Comparison of ENCODE assay signal across 8 cellular contexts in genomic region chr14:80491131-80491530, GRCh38.
A peak's percentile ranks its signal among the peaks of the same experiment; 100 is the strongest.
DNase-seq lines count a peak whose midpoint lies in the region; ATAC-seq and TF ChIP-seq lines count a peak whose summit lies in the region.

No MANE protein-coding gene starts in this region.

- DNase-seq in SJCRH30: peak; percentile 85 to 90
- DNase-seq in left lung: no peak
- no peak for DNase-seq in OCI-M1 (lab: John Stamatoyannopoulos, UW)
- DNase-seq in CD4-positive, alpha-beta memory T cell: no peak
- DNase-seq in breast epithelium (ENCODE audit: low spot score in 2 of 2): no peak
- DNase-seq in erythroblast (lab: John Stamatoyannopoulos, UW): no peak

- H3K4me1 ChIP-seq in SJCRH30: peaks cover 20% of the 10 kb centered on the region
- no peaks in the 10 kb centered on the region for H3K4me1 ChIP-seq in left lung
- no peaks in the 10 kb centered on the region for H3K4me1 ChIP-seq in CD4-positive, alpha-beta memory T cell (ENCODE audit: insufficient read depth, low read length)
- H3K4me1 ChIP-seq in breast epithelium: no peaks in the 10 kb centered on the region

- ATAC-seq in GM18520 (IDR thresholded peaks at IDR 0.05; ENCODE audit: unreplicated experiment): peak; percentile 91
- ATAC-seq in HG02759 (IDR thresholded peaks at IDR 0.05; ENCODE audit: unreplicated experiment): peak; percentile 98
- peak; percentile 23 for ATAC-seq in left lung

- peaks cover 0 to 6% (median 2%) of the 10 kb centered on the region in 4 donors for H3K4me1 Mint-ChIP-seq in CD4-positive, alpha-beta memory T cell

- POLR2A ChIA-PET in CD4-positive, alpha-beta memory T cell (lab: Charles Lee; ENCODE audit: partially characterized antibody): no interaction called here

- CTCF ChIA-PET in CD4-positive, alpha-beta memory T cell (lab: Charles Lee; ENCODE audit: partially characterized antibody): no interaction called here

- H3K27ac Mint-ChIP-seq in CD4-positive, alpha-beta memory T cell: no peak overlapping the region

- peaks cover under 1 to 2% of the 10 kb centered on the region in 2 donors for H3K36me3 Mint-ChIP-seq in CD4-positive, alpha-beta memory T cell

- peak overlapping the region; percentile 79 for H3K27ac ChIP-seq in SJCRH30
- H3K27ac ChIP-seq in left lung: no peak overlapping the region
- no peak overlapping the region for H3K27ac ChIP-seq in CD4-positive, alpha-beta memory T cell (ENCODE audit: low read depth, low read length)
- H3K27ac ChIP-seq in breast epithelium: no peak overlapping the region

- H3K4me3 Mint-ChIP-seq in CD4-positive, alpha-beta memory T cell: no peak overlapping the region

- no peaks in the 10 kb centered on the region for H3K27me3 Mint-ChIP-seq in CD4-positive, alpha-beta memory T cell

- peaks cover 0 to 1% (median 0%) of the 10 kb centered on the region in 8 donors for H3K9me3 Mint-ChIP-seq in CD4-positive, alpha-beta memory T cell

- H3K4me3 ChIP-seq in SJCRH30 (no peak overlapping the region), left lung (no peak overlapping the region), breast epithelium (no peak overlapping the region)
- H3K4me3 ChIP-seq in CD4-positive, alpha-beta memory T cell (ENCODE audit: low read length in 2 of 2): no peak overlapping the region

- intact Hi-C loops in left lung (cut with DNase I) (no loop called here), breast epithelium (cut with DNase I; ENCODE audit: low total_unique reads) (no loop called here)
- intact Hi-C loops in CD4-positive, alpha-beta memory T cell (cut with micrococcal nuclease): no loop called here

- TF ChIP-seq POLR2A in breast epithelium (IDR thresholded peaks at IDR 0.05) (no peak), erythroblast (IDR thresholded peaks at IDR 0.05; ENCODE audit: low read length) (no peak)

- no peaks in the 10 kb centered on the region for H3K36me3 ChIP-seq in SJCRH30
- no peaks in the 10 kb centered on the region for H3K36me3 ChIP-seq in left lung
- no peaks in the 10 kb centered on the region for H3K36me3 ChIP-seq in CD4-positive, alpha-beta memory T cell (ENCODE audit: insufficient read depth, low read length)
- no peaks in the 10 kb centered on the region for H3K36me3 ChIP-seq in breast epithelium

- no peak for TF ChIP-seq CTCF in left lung (IDR thresholded peaks at IDR 0.05)
- no peak for TF ChIP-seq CTCF in breast epithelium (IDR thresholded peaks at IDR 0.05)

- H3K27me3 ChIP-seq in SJCRH30: no peaks in the 10 kb centered on the region
- no peaks in the 10 kb centered on the region for H3K27me3 ChIP-seq in left lung
- no peaks in the 10 kb centered on the region for H3K27me3 ChIP-seq in CD4-positive, alpha-beta memory T cell (ENCODE audit: insufficient read depth, low read length)
- H3K27me3 ChIP-seq in breast epithelium: no peaks in the 10 kb centered on the region

- H3K9me3 ChIP-seq in SJCRH30 (replicated peaks) (no peaks in the 10 kb centered on the region; the same call in 1 of the 2 replicates), left lung (no peaks in the 10 kb centered on the region), breast epithelium (no peaks in the 10 kb centered on the region)
- H3K9me3 ChIP-seq in CD4-positive, alpha-beta memory T cell (ENCODE audit: control insufficient read depth in 1 of 2, low read length in 2 of 2): no peaks in the 10 kb centered on the region

Comparison
In these comparisons a context has a peak if more than half of its experiments do, and no peak if none do; other contexts are left out.
1. ATAC-seq: peak in every context shown above with its lines; median percentile 98 in HG02759; 91 in GM18520; 23 in left lung.
2. DNase-seq: peak in SJCRH30 (2 of 2); none in left lung (0 of 2), OCI-M1 (single experiment), CD4-positive, alpha-beta memory T cell (0 of 5), breast epithelium (0 of 2) and erythroblast (0 of 2).